Comparison of ENCODE assay signal across 30 cellular contexts in genomic region chr3:189809583-189809982, GRCh38.
"Had no signal": no experiment of that assay in that cellular context is flagged by ENCODE, and none has a peak within 500 bp of the region (broad histone marks: within the 10 kb centered on the region; RNA-seq: fewer than 3 reads in every experiment).

No MANE protein-coding gene starts in this region.

- H3K4me3 ChIP-seq: coronary artery, dorsolateral prefrontal cortex, heart right ventricle, lower lobe of right lung, neural progenitor cell, right lobe of liver, testis, transverse colon had no signal

- H3K27ac ChIP-seq: brain microvascular endothelial cell, coronary artery, dorsolateral prefrontal cortex, heart right ventricle, lower lobe of right lung, neural progenitor cell, right lobe of liver, testis, transverse colon had no signal

- H3K4me2 ChIP-seq: neural progenitor cell had no signal

- H2AFZ ChIP-seq: neural progenitor cell had no signal

- H3K27me3 ChIP-seq: brain microvascular endothelial cell, dorsolateral prefrontal cortex, heart right ventricle, right lobe of liver, testis, transverse colon had no signal

- FAIRE-seq: astrocyte had no signal

- H3K4me1 ChIP-seq: lower lobe of right lung, right lobe of liver, testis, transverse colon had no signal

- H3K9ac ChIP-seq: neural progenitor cell had no signal

- H3K36me3 ChIP-seq: brain microvascular endothelial cell, heart right ventricle, lower lobe of right lung, neural progenitor cell, right lobe of liver, transverse colon had no signal

- DNase-seq: activated CD4-positive, alpha-beta memory T cell treated with anti-CD3 and anti-CD28 coated beads, Interleukin-2, amount 10 ng/mL, durations not matched to agents 7 days and 5 days; activated CD4-positive, alpha-beta T cell treated with anti-CD3 and anti-CD28 coated beads, Interleukin-2, amount 10 ng/mL, durations not matched to agents 24 days and 14 days; activated CD4-positive, CD25-positive, alpha-beta regulatory T cell treated with anti-CD3 and anti-CD28 coated beads, Interleukin-2, amount 50 U/mL, for 72 hours; activated CD8-positive, alpha-beta memory T cell treated with anti-CD3 and anti-CD28 coated beads, Interleukin-2, amount 50 U/mL, for 48 hours; activated gamma-delta T cell; activated naive CD4-positive, alpha-beta T cell treated with anti-CD3 and anti-CD28 coated beads, Interleukin-2, amount 10 ng/mL, durations not matched to agents 7 days and 5 days; activated naive CD8-positive, alpha-beta T cell treated with anti-CD3 and anti-CD28 coated beads, Interleukin-2, amount 10 ng/mL, durations not matched to agents 7 days and 5 days; activated T-cell treated with anti-CD3 and anti-CD28 coated beads, Interleukin-2, amount 50 U/mL, for 24 hours; amniotic stem cell; brain microvascular endothelial cell; dorsolateral prefrontal cortex; effector memory CD4-positive, alpha-beta T cell; erythroblast; foreskin fibroblast; heart right ventricle; kidney glomerular epithelial cell; lower lobe of right lung; mesenchymal stem cell; natural killer cell; posterior cingulate gyrus; right lobe of liver; stimulated activated CD4-positive, alpha-beta T cell treated with anti-CD3 and anti-CD28 coated beads, Interleukin-2, amount 100 ng/mL, for 48 hours; stimulated activated naive CD8-positive, alpha-beta T cell treated with anti-CD3 and anti-CD28 coated beads, Interleukin-15, Interleukin-2, amounts not matched to agents 100 U/mL and 50 U/mL, for 24 hours; T1000; testis; transverse colon had no signal

- ATAC-seq: heart right ventricle; left lobe of liver; lower lobe of right lung; natural killer cell; right lobe of liver; stimulated activated naive CD8-positive, alpha-beta T cell treated with anti-CD3 and anti-CD28 coated beads, Interleukin-15, Interleukin-2, amounts not matched to agents 100 U/mL and 50 U/mL, for 24 hours had no signal

- H3K9me3 ChIP-seq: heart right ventricle, lower lobe of right lung, right lobe of liver, testis, transverse colon had no signal
